Comparison of ENCODE assay signal across 18 cellular contexts in the genomic region with DNA sequence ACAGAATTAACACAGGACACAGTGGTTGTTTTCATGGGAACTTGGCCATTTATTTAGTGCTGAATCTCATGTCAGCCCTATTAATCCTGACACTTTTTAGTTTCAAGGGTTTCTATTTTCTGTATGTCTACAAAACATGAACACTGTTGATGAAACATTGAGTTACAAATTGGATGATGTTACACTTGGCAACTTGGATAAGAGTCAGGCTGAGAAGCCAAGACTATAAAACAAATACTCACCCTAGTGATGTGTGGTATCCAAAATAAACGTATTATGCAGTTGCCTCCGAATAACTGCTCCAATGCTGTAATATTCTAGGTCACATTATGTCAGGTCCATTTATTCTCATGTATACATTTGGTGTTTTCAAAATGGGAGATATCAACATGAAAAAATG.
DNase-seq lines count a peak whose midpoint lies in the region; ATAC-seq, FAIRE-seq and TF ChIP-seq lines count a peak whose summit lies in the region.
"Had no signal": no experiment of that assay in that cellular context is flagged by ENCODE, and none has a peak within 500 bp of the region (broad histone marks: within the 10 kb centered on the region; RNA-seq: fewer than 3 reads in every experiment).

No MANE protein-coding gene starts in this region.

- H3K9me3 Mint-ChIP-seq in astrocyte (ENCODE audit: unreplicated experiment), result no peaks in the 10 kb centered on the region

- H3K4me2 ChIP-seq in astrocyte (ENCODE audit: low read length) (no peak overlapping the region), fibroblast of lung (ENCODE audit: extremely low read depth, insufficient read depth, low read length) (no peak overlapping the region)
- H3K4me2 ChIP-seq: BLaER1 treated with 17β-estradiol and CSF1 and Interleukin-3, amounts not matched to agents 10 nM and 100 nM had no signal

- H3K4me1 Mint-ChIP-seq in astrocyte (ENCODE audit: low read depth, unreplicated experiment), result no peaks in the 10 kb centered on the region
- H3K4me1 Mint-ChIP-seq: immature natural killer cell had no signal

- no peak overlapping the region for H2AFZ ChIP-seq in astrocyte (ENCODE audit: low read depth, low read length)
- no peak overlapping the region for H2AFZ ChIP-seq in fibroblast of lung (ENCODE audit: low read length)

- H4K20me1 ChIP-seq in astrocyte (ENCODE audit: insufficient read depth, low read length) (no peaks in the 10 kb centered on the region), fibroblast of lung (ENCODE audit: control insufficient read depth, extremely low read depth, insufficient read depth, low read length) (no peaks in the 10 kb centered on the region)
- H4K20me1 ChIP-seq: BLaER1 treated with 17β-estradiol and CSF1 and Interleukin-3, amounts not matched to agents 10 nM and 100 nM had no signal

- H3K9ac ChIP-seq in astrocyte (ENCODE audit: low read length) (no peak overlapping the region), fibroblast of lung (ENCODE audit: insufficient read depth, low read length) (no peak overlapping the region), muscle layer of colon (ENCODE audit: low read length) (no peak overlapping the region)
- H3K9ac ChIP-seq: BLaER1 treated with 17β-estradiol and CSF1 and Interleukin-3, amounts not matched to agents 10 nM and 100 nM had no signal

- H3K36me3 Mint-ChIP-seq in astrocyte (ENCODE audit: low read depth, unreplicated experiment), result no peaks in the 10 kb centered on the region
- H3K36me3 Mint-ChIP-seq: immature natural killer cell had no signal

- no peaks in the 10 kb centered on the region for H3K27me3 Mint-ChIP-seq in astrocyte (ENCODE audit: low read depth, unreplicated experiment)

- H3K4me3 ChIP-seq in astrocyte (ENCODE audit: insufficient read depth, low read depth, low read length) (no peak overlapping the region), fibroblast of lung (replicated peaks in 1 of 4; ENCODE audit: control extremely low read depth in 1 of 4, insufficient read depth in 1 of 4, low read depth in 3 of 4, low read length in 4 of 4) (no peak overlapping the region), muscle layer of colon (ENCODE audit: low read depth in 1 of 2, low read length in 2 of 2) (no peak overlapping the region), thoracic aorta (no peak overlapping the region)
- H3K4me3 ChIP-seq: BLaER1 treated with 17β-estradiol and CSF1 and Interleukin-3, amounts not matched to agents 10 nM and 100 nM; Peyer's patch; upper lobe of left lung had no signal

- no peaks in the 10 kb centered on the region for H3K9me3 ChIP-seq in astrocyte (ENCODE audit: insufficient read depth, low read depth, low read length)
- no peaks in the 10 kb centered on the region for H3K9me3 ChIP-seq in fibroblast of lung (ENCODE audit: control insufficient read depth, insufficient read depth, low read depth, low read length)
- no peaks in the 10 kb centered on the region for H3K9me3 ChIP-seq in muscle layer of colon (ENCODE audit: low read length)
- no peaks in the 10 kb centered on the region for H3K9me3 ChIP-seq in thoracic aorta
- H3K9me3 ChIP-seq: BLaER1 treated with 17β-estradiol and CSF1 and Interleukin-3, amounts not matched to agents 10 nM and 100 nM; Peyer's patch; upper lobe of left lung had no signal

- FAIRE-seq in astrocyte (lab: Jason Lieb, UNC), result no peak

- H3K79me2 ChIP-seq in astrocyte (ENCODE audit: insufficient read depth, low read length) (no peaks in the 10 kb centered on the region), fibroblast of lung (ENCODE audit: control insufficient read depth, insufficient read depth, low read length) (no peaks in the 10 kb centered on the region)

- peak; percentile 55 for ATAC-seq in thoracic aorta (ENCODE audit: insufficient number of reproducible peaks, low FRiP score, low read depth)
- ATAC-seq in GM18873 (IDR thresholded peaks at IDR 0.05; ENCODE audit: low FRiP score, unreplicated experiment), result no peak
- no peak for ATAC-seq in HG02870 (IDR thresholded peaks at IDR 0.05; ENCODE audit: unreplicated experiment)

- H3K27ac Mint-ChIP-seq in astrocyte (ENCODE audit: unreplicated experiment), result no peak overlapping the region
- H3K27ac Mint-ChIP-seq: immature natural killer cell had no signal

- H3K4me1 ChIP-seq in astrocyte (ENCODE audit: insufficient read depth, low read length) (no peaks in the 10 kb centered on the region), fibroblast of lung (ENCODE audit: control insufficient read depth, extremely low read depth, insufficient read depth, low read length) (no peaks in the 10 kb centered on the region), muscle layer of colon (ENCODE audit: insufficient read depth, low read length) (peaks cover 50% of the 10 kb centered on the region), thoracic aorta (ENCODE audit: control insufficient read depth in 1 of 2, low read depth in 2 of 2) (peaks cover 6 to 32% of the 10 kb centered on the region in 2 donors)
- H3K4me1 ChIP-seq: BLaER1 treated with 17β-estradiol and CSF1 and Interleukin-3, amounts not matched to agents 10 nM and 100 nM; Peyer's patch; upper lobe of left lung had no signal

- DNase-seq in astrocyte (ENCODE audit: low read depth) (peak; percentile 39), fibroblast of lung (ENCODE audit: low read depth in 2 of 2) (peak; percentile 41 to 47), thoracic aorta (ENCODE audit: low spot score) (no peak), UCSD-AML1 (lab: John Stamatoyannopoulos, UW; ENCODE audit: unreplicated experiment) (no peak)
- DNase-seq in activated CD8-positive, alpha-beta memory T cell treated with anti-CD3 and anti-CD28 coated beads, Interleukin-2, amount 50 U/mL, for 48 hours, result no peak
- DNase-seq: activated naive CD4-positive, alpha-beta T cell treated with anti-CD3 and anti-CD28 coated beads, Interleukin-2, amount 50 U/mL, for 16 hours; DMS153; effector memory CD4-positive, alpha-beta T cell; immature natural killer cell; NCI-H748 treated with DMSO at 0.1 percent for 48 hours; nucleus accumbens; Peyer's patch; stimulated activated naive CD4-positive, alpha-beta T cell treated with Interleukin-2 at 50 U/mL for 16 hours; upper lobe of left lung had no signal

- H3K27me3 ChIP-seq in astrocyte (ENCODE audit: insufficient read depth, low read length) (no peaks in the 10 kb centered on the region), fibroblast of lung (ENCODE audit: control insufficient read depth, insufficient read depth, low read length) (no peaks in the 10 kb centered on the region), muscle layer of colon (ENCODE audit: control insufficient read depth in 1 of 2, insufficient read depth in 2 of 2, low read length in 2 of 2) (no peaks in the 10 kb centered on the region), thoracic aorta (replicated peaks; ENCODE audit: insufficient read depth) (no peaks in the 10 kb centered on the region)
- H3K27me3 ChIP-seq: BLaER1 treated with 17β-estradiol and CSF1 and Interleukin-3, amounts not matched to agents 10 nM and 100 nM; Peyer's patch; upper lobe of left lung had no signal

- H3K4me3 Mint-ChIP-seq in astrocyte (ENCODE audit: unreplicated experiment), result no peak overlapping the region
- H3K4me3 Mint-ChIP-seq: immature natural killer cell had no signal

- H3K27ac ChIP-seq in astrocyte (ENCODE audit: low read depth, low read length), result no peak overlapping the region
- no peak overlapping the region for H3K27ac ChIP-seq in fibroblast of lung (ENCODE audit: insufficient read depth, low read length)
- peak overlapping the region; percentile 19 for H3K27ac ChIP-seq in muscle layer of colon (ENCODE audit: low read depth, low read length)
- peak overlapping the region; percentile 1 to 25 for H3K27ac ChIP-seq in thoracic aorta
- H3K27ac ChIP-seq: BLaER1 treated with 17β-estradiol and CSF1 and Interleukin-3, amounts not matched to agents 10 nM and 100 nM; upper lobe of left lung had no signal

- TF ChIP-seq CTCF in astrocyte (IDR thresholded peaks at IDR 0.05; ENCODE audit: insufficient read depth, low read depth, low read length) (no peak), fibroblast of lung (conservative IDR thresholded peaks at IDR 0.05 in 1 of 2, IDR thresholded peaks at IDR 0.05 in 1 of 2; ENCODE audit: low read depth in 1 of 2, low read length in 2 of 2) (no peak), thoracic aorta (IDR thresholded peaks at IDR 0.05) (no peak)

- no peaks in the 10 kb centered on the region for H3K36me3 ChIP-seq in astrocyte (ENCODE audit: insufficient read depth, low read length)
- H3K36me3 ChIP-seq in fibroblast of lung (ENCODE audit: control insufficient read depth, insufficient read depth, low read length), result no peaks in the 10 kb centered on the region
- no peaks in the 10 kb centered on the region for H3K36me3 ChIP-seq in muscle layer of colon (ENCODE audit: insufficient read depth, low read length)
- H3K36me3 ChIP-seq in thoracic aorta, result no peaks in the 10 kb centered on the region
- H3K36me3 ChIP-seq: BLaER1 treated with 17β-estradiol and CSF1 and Interleukin-3, amounts not matched to agents 10 nM and 100 nM; Peyer's patch; upper lobe of left lung had no signal

Comparison
In these comparisons a context has a peak if more than half of its experiments do, and no peak if none do; other contexts are left out.
1. DNase-seq: peak in astrocyte (single experiment) and fibroblast of lung (2 of 2); none in thoracic aorta (single experiment), UCSD-AML1 (single experiment) and activated CD8-positive, alpha-beta memory T cell treated with anti-CD3 and anti-CD28 coated beads, Interleukin-2, amount 50 U/mL, for 48 hours (single experiment).
2. H3K27ac ChIP-seq: peak in muscle layer of colon (single experiment) and thoracic aorta (2 of 2); none in astrocyte (single experiment) and fibroblast of lung (single experiment).